20 cellular contexts compared by ENCODE assay signal in the genomic region with DNA sequence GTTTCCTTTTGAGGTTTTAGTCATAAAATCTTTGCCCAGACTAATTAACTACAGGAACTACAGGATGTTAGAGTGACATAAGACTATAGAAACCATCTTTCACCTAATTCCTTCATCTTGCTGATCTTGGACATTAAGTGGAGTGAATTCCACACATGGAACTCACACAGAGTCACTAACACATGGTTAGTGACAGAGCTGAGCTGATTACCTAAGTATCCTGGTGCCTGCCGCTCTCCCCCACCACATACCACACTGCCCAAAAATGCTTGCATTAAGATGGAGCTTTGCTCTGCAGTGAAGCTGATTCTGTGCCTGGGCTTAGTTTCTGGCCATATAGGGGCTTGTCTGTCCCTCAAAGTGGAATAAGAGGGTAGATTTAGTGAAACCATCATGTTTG.
"Had no signal": no experiment of that assay in that cellular context is flagged by ENCODE, and none has a peak within 500 bp of the region (broad histone marks: within the 10 kb centered on the region; RNA-seq: fewer than 3 reads in every experiment).

No MANE protein-coding gene starts in this region.

- H3K36me3 ChIP-seq: gastrocnemius medialis, left ventricle myocardium inferior, right atrium auricular region, tibial nerve had no signal

- H3K4me1 ChIP-seq: tibial nerve had no signal

- H3K27ac Mint-ChIP-seq: activated CD4-positive, alpha-beta T cell treated with anti-CD3 and anti-CD28 coated beads for 36 hours; activated naive CD8-positive, alpha-beta T cell; activated T-helper 1 cell treated with anti-CD3 and anti-CD28 coated beads, Interleukin-12 subunit alpha, Interleukin-12 subunit beta, Interleukin-2, Interleukin-4 antibody, amounts not matched to agents 30 ng/mL and 10 ng/mL and 1 ng/mL, durations not matched to agents 14 hours and 24 hours and 36 hours; brain; progenitor cell of endocrine pancreas; T-helper 2 cell treated with Interferon-gamma antibody and Interleukin-4, amounts not matched to agents 5 μg/mL and 100 μg/mL, for 36 hours; WTC11 had no signal

- H3K27ac ChIP-seq: dorsolateral prefrontal cortex, gastrocnemius medialis, left ventricle myocardium inferior, right atrium auricular region, tibial nerve had no signal

- ATAC-seq: activated CD4-positive, alpha-beta T cell treated with anti-CD3 and anti-CD28 coated beads for 36 hours; gastrocnemius medialis; WTC11 had no signal

- H3K4me3 Mint-ChIP-seq: activated CD4-positive, alpha-beta T cell treated with anti-CD3 and anti-CD28 coated beads for 36 hours; activated naive CD8-positive, alpha-beta T cell; activated T-helper 1 cell treated with anti-CD3 and anti-CD28 coated beads, Interleukin-12 subunit alpha, Interleukin-12 subunit beta, Interleukin-2, Interleukin-4 antibody, amounts not matched to agents 30 ng/mL and 10 ng/mL and 1 ng/mL, durations not matched to agents 14 hours and 24 hours and 36 hours; brain; neural crest cell; T-helper 2 cell treated with Interferon-gamma antibody and Interleukin-4, amounts not matched to agents 5 μg/mL and 100 μg/mL, for 36 hours; WTC11 had no signal

- H3K36me3 Mint-ChIP-seq: brain had no signal

- H3K9me3 ChIP-seq: gastrocnemius medialis, left ventricle myocardium inferior, right atrium auricular region, tibial nerve had no signal

- H3K27me3 Mint-ChIP-seq: activated CD4-positive, alpha-beta T cell treated with anti-CD3 and anti-CD28 coated beads for 36 hours; activated naive CD8-positive, alpha-beta T cell; brain; progenitor cell of endocrine pancreas had no signal

- H3K4me1 Mint-ChIP-seq: activated CD4-positive, alpha-beta T cell treated with anti-CD3 and anti-CD28 coated beads for 36 hours; neural crest cell had no signal

- H3K9me3 Mint-ChIP-seq: activated T-helper 1 cell treated with anti-CD3 and anti-CD28 coated beads, Interleukin-12 subunit alpha, Interleukin-12 subunit beta, Interleukin-2, Interleukin-4 antibody, amounts not matched to agents 30 ng/mL and 10 ng/mL and 1 ng/mL, durations not matched to agents 14 hours and 24 hours and 36 hours; T-helper 2 cell treated with Interferon-gamma antibody and Interleukin-4, amounts not matched to agents 5 μg/mL and 100 μg/mL, for 36 hours had no signal

- H3K4me3 ChIP-seq: dorsolateral prefrontal cortex, gastrocnemius medialis, left ventricle myocardium inferior, right atrium auricular region, tibial nerve had no signal

- H3K27me3 ChIP-seq: dorsolateral prefrontal cortex, gastrocnemius medialis, right atrium auricular region, tibial nerve had no signal

- DNase-seq: activated CD4-positive, alpha-beta T cell treated with anti-CD3 and anti-CD28 coated beads for 36 hours; activated CD4-positive, alpha-beta T cell treated with anti-CD3 and anti-CD28 coated beads, Interleukin-2, amount 50 U/mL, for 48 hours; amniotic stem cell; dorsolateral prefrontal cortex; gastrocnemius medialis; head of caudate nucleus; kidney; left ventricle myocardium inferior; mammary epithelial cell; stimulated activated CD4-positive, alpha-beta T cell treated with anti-CD3 and anti-CD28 coated beads, Interleukin-2, amount 100 ng/mL, for 24 hours; stimulated activated naive CD4-positive, alpha-beta T cell treated with Interleukin-2 at 50 U/mL for 16 hours had no signal
